ENCODE assay signal across 20 cellular contexts in genomic region chr7:66319373-66319979, GRCh38.
DNase-seq lines count a peak whose midpoint lies in the region; ATAC-seq, FAIRE-seq and TF ChIP-seq lines count a peak whose summit lies in the region.
"Had no signal": no experiment of that assay in that cellular context is flagged by ENCODE, and none has a peak within 500 bp of the region (broad histone marks: within the 10 kb centered on the region; RNA-seq: fewer than 3 reads in every experiment).

No MANE protein-coding gene starts in this region.

- POLR2A ChIA-PET in HepG2 (lab: Yijun Ruan, JAX), result interaction anchor here (0.7 kb wide), 1 partner anchor 14 kb away, joined by 3 read pairs; no protein-coding TSS in a partner anchor
- POLR2A ChIA-PET in endothelial cell of umbilical vein (lab: Charles Lee), result interaction anchor here (0.6 kb wide), 1 partner anchor 86 kb away, joined by 7 read pairs; no protein-coding TSS in a partner anchor

- 40% methylated on average over 1 of the region's 1 CpG for WGBS in right lobe of liver (ENCODE audit: insufficient coverage, low coverage, low lambda C conversion rate, missing lambda C conversion rate)
- WGBS in HepG2 (ENCODE audit: low lambda C conversion rate), result 100% methylated on average over 1 of the region's 1 CpG
- 91% methylated on average over 1 of the region's 1 CpG for WGBS in smooth muscle cell (ENCODE audit: low lambda C conversion rate)

- H3K4me1 ChIP-seq in right lobe of liver, result peaks cover 0 to 9% (median 0%) of the 10 kb centered on the region in 4 donors
- peaks cover 9% of the 10 kb centered on the region for H3K4me1 ChIP-seq in HepG2 (ENCODE audit: insufficient read depth, low read length)
- no peaks in the 10 kb centered on the region for H3K4me1 ChIP-seq in endothelial cell of umbilical vein (ENCODE audit: control insufficient read depth, extremely low read depth, insufficient read depth, low read length)
- no peaks in the 10 kb centered on the region for H3K4me1 ChIP-seq in smooth muscle cell (ENCODE audit: low read depth)
- H3K4me1 ChIP-seq: A549 had no signal

- H3K9ac ChIP-seq in HepG2 (ENCODE audit: insufficient read depth, low read depth, low read length) (no peak overlapping the region), endothelial cell of umbilical vein (replicated peaks; ENCODE audit: extremely low read depth, insufficient read depth, low read length) (no peak overlapping the region), smooth muscle cell (ENCODE audit: low read depth) (no peak overlapping the region)
- H3K9ac ChIP-seq: BLaER1 treated with 17β-estradiol and CSF1 and Interleukin-3, amounts not matched to agents 10 nM and 100 nM had no signal

- H3K9me3 ChIP-seq in right lobe of liver, result no peaks in the 10 kb centered on the region
- H3K9me3 ChIP-seq in HepG2 (ENCODE audit: low read length), result peaks cover 4% of the 10 kb centered on the region; the same call in 1 of the 2 replicates
- H3K9me3 ChIP-seq in endothelial cell of umbilical vein (replicated peaks; ENCODE audit: control insufficient read depth, insufficient read depth, low read length), result no peaks in the 10 kb centered on the region
- no peaks in the 10 kb centered on the region for H3K9me3 ChIP-seq in smooth muscle cell (replicated peaks; ENCODE audit: low read depth)

- CTCF ChIA-PET in HepG2 (lab: Yijun Ruan, JAX; ENCODE audit: low intra/inter-chr PET ratio, low total read pairs) (no interaction called here), endothelial cell of umbilical vein (lab: Charles Lee) (interaction anchor here (0.5 kb wide), 1 partner anchor 254 kb away, joined by 3 read pairs; no protein-coding TSS in a partner anchor)

- DNase-seq in right lobe of liver (no peak), HepG2 (ENCODE audit: low spot score) (no peak), endothelial cell of umbilical vein (ENCODE audit: low read depth, low spot score) (peak; percentile 24), smooth muscle cell (lab: John Stamatoyannopoulos, UW; ENCODE audit: unreplicated experiment) (no peak), HK-2 (ENCODE audit: unreplicated experiment) (no peak)
- DNase-seq in stimulated activated CD4-positive, alpha-beta T cell treated with anti-CD3 and anti-CD28 coated beads, Interleukin-2, amount 100 ng/mL, for 48 hours, result no peak
- DNase-seq: CD8-positive, alpha-beta T cell; DMS 273 treated with DMSO at 0.1 percent for 48 hours; DMS53; DND-41; EL; H9; KBM-7 had no signal

- intact Hi-C loops in right lobe of liver (cut with DNase I) (no loop called here), HepG2 (cut with micrococcal nuclease; ENCODE audit: unreplicated experiment) (no loop called here), endothelial cell of umbilical vein (cut with micrococcal nuclease) (no loop called here)

- TF ChIP-seq CTCF in right lobe of liver (IDR thresholded peaks at IDR 0.05) (no peak), HepG2 (CRISPR knock-in tag; IDR thresholded peaks at IDR 0.05) (no peak), endothelial cell of umbilical vein (IDR thresholded peaks at IDR 0.05; ENCODE audit: extremely low read depth in 1 of 2, insufficient read depth in 1 of 2, low read depth in 1 of 2, low read length in 2 of 2) (no peak), smooth muscle cell (IDR thresholded peaks at IDR 0.05; ENCODE audit: borderline replicate concordance, insufficient read depth, poor library complexity, severe bottlenecking) (no peak)

- dilution Hi-C loops in endothelial cell of umbilical vein (cut with MboI; ENCODE audit: extremely low pct_ligation_motif_present, low sequenced_read_pairs), result no loop called here

- no peak for FAIRE-seq in HepG2 (lab: Jason Lieb, UNC)
- no peak for FAIRE-seq in endothelial cell of umbilical vein (lab: Jason Lieb, UNC)
- FAIRE-seq: A549, GM12878, H1, HTR-8/SVneo had no signal

- BruUV-seq in HepG2 (replicated peaks; lab: Mats Ljungman, UMichigan) (no TSS peak), endothelial cell of umbilical vein (replicated peaks; lab: Mats Ljungman, UMichigan) (no TSS peak)

- no peaks in the 10 kb centered on the region for H3K9me1 ChIP-seq in endothelial cell of umbilical vein (replicated peaks; ENCODE audit: control insufficient read depth, extremely low read depth, insufficient read depth, low read length)

- no peak for TF ChIP-seq POLR2A in right lobe of liver (IDR thresholded peaks at IDR 0.05)
- no peak for TF ChIP-seq POLR2A in HepG2 (IDR thresholded peaks at IDR 0.05; ENCODE audit: insufficient read depth in 1 of 2, low read depth in 2 of 2, low read length in 2 of 2)
- no peak for TF ChIP-seq POLR2A in endothelial cell of umbilical vein (IDR thresholded peaks at IDR 0.05; ENCODE audit: low read depth, low read length)

- ATAC-seq in right lobe of liver (peak in 3 of 4 donors; percentile 35 to 59 (median 49)), HepG2 (no peak), GM19452 (IDR thresholded peaks at IDR 0.05; ENCODE audit: unreplicated experiment) (no peak)
- ATAC-seq: A549; CD8-positive, alpha-beta T cell; GM12878 had no signal

- TF ChIP-seq RAD21 in HepG2 (CRISPR knock-in tag; IDR thresholded peaks at IDR 0.05), result no peak

- H3K36me3 ChIP-seq in right lobe of liver (no peaks in the 10 kb centered on the region), HepG2 (replicated peaks in 1 of 2; ENCODE audit: control insufficient read depth in 1 of 2, insufficient read depth in 2 of 2, low read length in 2 of 2) (no peaks in the 10 kb centered on the region), endothelial cell of umbilical vein (ENCODE audit: control insufficient read depth in 2 of 2, extremely low read depth in 1 of 2, insufficient read depth in 2 of 2, low read length in 2 of 2) (no peaks in the 10 kb centered on the region), smooth muscle cell (ENCODE audit: low read depth) (no peaks in the 10 kb centered on the region)

- no peaks in the 10 kb centered on the region for H3K27me3 ChIP-seq in right lobe of liver
- H3K27me3 ChIP-seq in HepG2 (ENCODE audit: control insufficient read depth in 1 of 2, insufficient read depth in 2 of 2, low read length in 2 of 2), result no peaks in the 10 kb centered on the region
- no peaks in the 10 kb centered on the region for H3K27me3 ChIP-seq in endothelial cell of umbilical vein (ENCODE audit: control insufficient read depth in 2 of 2, insufficient read depth in 2 of 2, low read length in 2 of 2)
- no peaks in the 10 kb centered on the region for H3K27me3 ChIP-seq in smooth muscle cell (ENCODE audit: low read depth)
- H3K27me3 ChIP-seq: BLaER1 treated with 17β-estradiol and CSF1 and Interleukin-3, amounts not matched to agents 10 nM and 100 nM had no signal

- peaks cover 4% of the 10 kb centered on the region for H3F3A ChIP-seq in smooth muscle cell (ENCODE audit: low read depth)

- H3K4me3 ChIP-seq in right lobe of liver, result no peak overlapping the region
- no peak overlapping the region for H3K4me3 ChIP-seq in HepG2 (replicated peaks in 1 of 3; ENCODE audit: insufficient read depth in 1 of 3, low read depth in 2 of 3, low read length in 3 of 3)
- no peak overlapping the region for H3K4me3 ChIP-seq in endothelial cell of umbilical vein (replicated peaks in 1 of 3; ENCODE audit: insufficient read depth in 1 of 3, low read depth in 1 of 3, low read length in 3 of 3)
- H3K4me3 ChIP-seq in smooth muscle cell, result no peak overlapping the region
- H3K4me3 ChIP-seq: A549; BLaER1 treated with 17β-estradiol and CSF1 and Interleukin-3, amounts not matched to agents 10 nM and 100 nM; GM12878 had no signal

- H4K20me1 ChIP-seq in HepG2 (ENCODE audit: insufficient read depth, low read length) (no peaks in the 10 kb centered on the region), endothelial cell of umbilical vein (replicated peaks; ENCODE audit: control insufficient read depth, extremely low read depth, insufficient read depth, low read length) (no peaks in the 10 kb centered on the region), smooth muscle cell (ENCODE audit: low read depth) (peaks cover 60% of the 10 kb centered on the region)
- H4K20me1 ChIP-seq: BLaER1 treated with 17β-estradiol and CSF1 and Interleukin-3, amounts not matched to agents 10 nM and 100 nM had no signal

- H3K79me2 ChIP-seq in HepG2 (ENCODE audit: insufficient read depth, low read length), result no peaks in the 10 kb centered on the region
- no peaks in the 10 kb centered on the region for H3K79me2 ChIP-seq in endothelial cell of umbilical vein (ENCODE audit: control insufficient read depth, insufficient read depth, low read length)
- peaks cover 94% of the 10 kb centered on the region for H3K79me2 ChIP-seq in smooth muscle cell (ENCODE audit: low read depth)

- no peak overlapping the region for H2AFZ ChIP-seq in HepG2 (ENCODE audit: low read length)
- no peak overlapping the region for H2AFZ ChIP-seq in endothelial cell of umbilical vein (ENCODE audit: low read depth, low read length)
- no peak overlapping the region for H2AFZ ChIP-seq in smooth muscle cell (ENCODE audit: low read depth)

- in situ Hi-C loops in HepG2 (cut with HindIII; ENCODE audit: extremely low pct_ligation_motif_present, low pct_unique_long_range_greater_than_20kb), result no loop called here

- TF ChIP-seq EP300 in HepG2 (IDR thresholded peaks at IDR 0.05; ENCODE audit: low read depth in 2 of 2, low read length in 2 of 2), result no peak
- no peak for TF ChIP-seq EP300 in HepG2 (CRISPR knock-in tag; IDR thresholded peaks at IDR 0.05; ENCODE audit: borderline replicate concordance)

- H3K27ac ChIP-seq in right lobe of liver (peak overlapping the region in 1 of 3 donors; percentile 4), HepG2 (ENCODE audit: extremely low read length, insufficient read depth, low read length) (no peak overlapping the region), endothelial cell of umbilical vein (ENCODE audit: insufficient read depth, low read depth, low read length) (no peak overlapping the region), smooth muscle cell (ENCODE audit: low read depth) (peak overlapping the region; percentile 51)
- H3K27ac ChIP-seq: 22Rv1; A549; BLaER1 treated with 17β-estradiol and CSF1 and Interleukin-3, amounts not matched to agents 10 nM and 100 nM had no signal

- H3K4me2 ChIP-seq in HepG2 (ENCODE audit: low read depth, low read length) (no peak overlapping the region), endothelial cell of umbilical vein (ENCODE audit: insufficient read depth, low read length) (no peak overlapping the region), smooth muscle cell (no peak overlapping the region)
- H3K4me2 ChIP-seq: A549; BLaER1 treated with 17β-estradiol and CSF1 and Interleukin-3, amounts not matched to agents 10 nM and 100 nM had no signal

TF ChIP-seq in HepG2, 621 proteins besides CTCF, POLR2A, EP300 and RAD21:
- TF ChIP-seq HDAC1 (CRISPR knock-in tag; IDR thresholded peaks at IDR 0.05), result no peak

TF ChIP-seq in endothelial cell of umbilical vein, 7 proteins besides CTCF, POLR2A, EP300 and RAD21:
- TF ChIP-seq JUN (IDR thresholded peaks at IDR 0.05; ENCODE audit: borderline replicate concordance, insufficient read depth, insufficient read length, low read depth) (no peak), POLR2AphosphoS5 (IDR thresholded peaks at IDR 0.05; ENCODE audit: insufficient read depth, low read depth, low read length) (no peak)
TF ChIP-seq in endothelial cell of umbilical vein: peak in this region for 0.

Comparison
In these comparisons a context has a peak if more than half of its experiments do, and no peak if none do; other contexts are left out.
1. ATAC-seq: peak in right lobe of liver (3 of 4); none in HepG2 (single experiment) and GM19452 (single experiment).